34 cellular contexts compared by ENCODE assay signal in the genomic region with DNA sequence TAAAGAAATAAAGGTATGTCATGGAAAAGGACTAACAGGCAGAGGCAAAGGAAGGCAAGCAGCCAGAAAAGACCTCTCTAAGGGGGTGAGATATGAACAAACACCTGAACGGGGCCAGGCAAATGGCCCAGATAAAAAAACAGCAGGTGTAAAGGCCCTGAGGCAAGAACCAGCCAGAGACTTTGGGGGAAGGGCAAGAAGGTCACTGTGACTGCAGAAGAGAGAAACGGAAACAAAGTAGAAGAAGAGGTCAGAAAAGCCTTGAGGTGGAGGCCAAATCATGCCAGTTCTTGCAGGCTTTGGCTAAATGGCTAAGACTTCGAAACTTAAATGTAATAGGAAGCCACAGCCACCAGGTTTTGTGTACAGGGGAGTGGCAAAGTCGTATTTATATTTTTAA.
"Had no signal": no experiment of that assay in that cellular context is flagged by ENCODE, and none has a peak within 500 bp of the region (broad histone marks: within the 10 kb centered on the region; RNA-seq: fewer than 3 reads in every experiment).

No MANE protein-coding gene starts in this region.

- H3K27ac Mint-ChIP-seq: activated B cell treated with CpG ODN at 0.5 μM for 24 hours; activated CD4-positive, alpha-beta memory T cell treated with anti-CD3 and anti-CD28 coated beads for 36 hours; activated CD4-positive, alpha-beta T cell treated with anti-CD3 and anti-CD28 coated beads, Interleukin-2, amount 10 ng/mL, durations not matched to agents 24 days and 14 days; activated CD8-positive, alpha-beta T cell treated with anti-CD3 and anti-CD28 coated beads for 36 hours; activated naive CD4-positive, alpha-beta T cell treated with anti-CD3 and anti-CD28 coated beads for 36 hours; activated naive CD8-positive, alpha-beta T cell treated with anti-CD3 and anti-CD28 coated beads for 36 hours; activated T-cell treated with anti-CD3 and anti-CD28 coated beads, Interleukin-2, amount 50 U/mL, for 24 hours; activated T-helper 1 cell treated with anti-CD3 and anti-CD28 coated beads, Interleukin-12 subunit alpha, Interleukin-12 subunit beta, Interleukin-2, Interleukin-4 antibody, amounts not matched to agents 30 ng/mL and 10 ng/mL and 1 ng/mL, durations not matched to agents 14 hours and 24 hours and 36 hours; activated T-helper 17 cell treated with anti-CD3 and anti-CD28 coated beads, Interleukin-2, amount 50 U/mL, for 72 hours; brain; T-helper 1 cell treated with Interleukin-12 subunit alpha and Interleukin-12 subunit beta and Interleukin-4 antibody, amounts not matched to agents 30 μg/mL and 1 μg/mL, for 36 hours; T-helper 2 cell treated with Interferon-gamma antibody and Interleukin-4, amounts not matched to agents 5 μg/mL and 100 μg/mL, for 36 hours had no signal

- H3K4me3 Mint-ChIP-seq: activated B cell treated with CpG ODN at 0.5 μM for 24 hours; activated CD4-positive, alpha-beta memory T cell treated with anti-CD3 and anti-CD28 coated beads for 36 hours; activated CD4-positive, alpha-beta T cell treated with anti-CD3 and anti-CD28 coated beads, Interleukin-2, amount 10 ng/mL, durations not matched to agents 24 days and 14 days; activated CD8-positive, alpha-beta T cell treated with anti-CD3 and anti-CD28 coated beads for 36 hours; activated naive CD4-positive, alpha-beta T cell treated with anti-CD3 and anti-CD28 coated beads for 36 hours; activated naive CD8-positive, alpha-beta T cell treated with anti-CD3 and anti-CD28 coated beads for 36 hours; activated T-cell treated with anti-CD3 and anti-CD28 coated beads, Interleukin-2, amount 50 U/mL, for 24 hours; activated T-helper 1 cell treated with anti-CD3 and anti-CD28 coated beads, Interleukin-12 subunit alpha, Interleukin-12 subunit beta, Interleukin-2, Interleukin-4 antibody, amounts not matched to agents 30 ng/mL and 10 ng/mL and 1 ng/mL, durations not matched to agents 14 hours and 24 hours and 36 hours; activated T-helper 17 cell treated with anti-CD3 and anti-CD28 coated beads, Interleukin-2, amount 50 U/mL, for 72 hours; brain; central memory CD8-positive, alpha-beta T cell; T-helper 1 cell treated with Interleukin-12 subunit alpha and Interleukin-12 subunit beta and Interleukin-4 antibody, amounts not matched to agents 30 μg/mL and 1 μg/mL, for 36 hours; T-helper 2 cell treated with Interferon-gamma antibody and Interleukin-4, amounts not matched to agents 5 μg/mL and 100 μg/mL, for 36 hours had no signal

- H3K9me3 ChIP-seq: ascending aorta had no signal

- ATAC-seq: activated CD8-positive, alpha-beta T cell treated with anti-CD3 and anti-CD28 coated beads for 36 hours; activated naive CD4-positive, alpha-beta T cell treated with anti-CD3 and anti-CD28 coated beads, Interleukin-2, amount 50 U/mL, for 72 hours; activated T-helper 17 cell treated with anti-CD3 and anti-CD28 coated beads, Interleukin-2, amount 50 U/mL, for 72 hours had no signal

- H3K4me3 ChIP-seq: ascending aorta, cardiac muscle cell had no signal

- H3K36me3 Mint-ChIP-seq: activated naive CD8-positive, alpha-beta T cell treated with anti-CD3 and anti-CD28 coated beads for 36 hours; brain had no signal

- H3K27me3 Mint-ChIP-seq: activated B cell treated with CpG ODN at 0.5 μM for 24 hours; activated CD4-positive, alpha-beta memory T cell treated with anti-CD3 and anti-CD28 coated beads for 36 hours; activated CD4-positive, alpha-beta T cell treated with anti-CD3 and anti-CD28 coated beads, Interleukin-2, amount 10 ng/mL, durations not matched to agents 24 days and 14 days; activated CD8-positive, alpha-beta T cell treated with anti-CD3 and anti-CD28 coated beads for 36 hours; activated naive CD8-positive, alpha-beta T cell treated with anti-CD3 and anti-CD28 coated beads for 36 hours; activated T-cell treated with anti-CD3 and anti-CD28 coated beads, Interleukin-2, amount 50 U/mL, for 24 hours; activated T-helper 17 cell treated with anti-CD3 and anti-CD28 coated beads, Interleukin-2, amount 50 U/mL, for 72 hours; brain; central memory CD8-positive, alpha-beta T cell had no signal

- H3K9me3 Mint-ChIP-seq: activated B cell treated with CpG ODN at 0.5 μM for 24 hours; activated CD4-positive, alpha-beta memory T cell treated with anti-CD3 and anti-CD28 coated beads for 36 hours; activated CD8-positive, alpha-beta T cell treated with anti-CD3 and anti-CD28 coated beads for 36 hours; activated naive CD4-positive, alpha-beta T cell treated with anti-CD3 and anti-CD28 coated beads for 36 hours; activated naive CD8-positive, alpha-beta T cell treated with anti-CD3 and anti-CD28 coated beads for 36 hours; activated T-cell treated with anti-CD3 and anti-CD28 coated beads, Interleukin-2, amount 50 U/mL, for 24 hours; activated T-helper 1 cell treated with anti-CD3 and anti-CD28 coated beads, Interleukin-12 subunit alpha, Interleukin-12 subunit beta, Interleukin-2, Interleukin-4 antibody, amounts not matched to agents 30 ng/mL and 10 ng/mL and 1 ng/mL, durations not matched to agents 14 hours and 24 hours and 36 hours; activated T-helper 17 cell treated with anti-CD3 and anti-CD28 coated beads, Interleukin-2, amount 50 U/mL, for 72 hours; brain; central memory CD8-positive, alpha-beta T cell; T-helper 1 cell treated with Interleukin-12 subunit alpha and Interleukin-12 subunit beta and Interleukin-4 antibody, amounts not matched to agents 30 μg/mL and 1 μg/mL, for 36 hours; T-helper 2 cell treated with Interferon-gamma antibody and Interleukin-4, amounts not matched to agents 5 μg/mL and 100 μg/mL, for 36 hours had no signal

- H3K36me3 ChIP-seq: ascending aorta, cardiac muscle cell had no signal

- H3K4me1 Mint-ChIP-seq: activated B cell treated with CpG ODN at 0.5 μM for 24 hours had no signal

- H3K27me3 ChIP-seq: ascending aorta, cardiac muscle cell had no signal

- H3K27ac ChIP-seq: ascending aorta, cardiac muscle cell, VCaP had no signal

- DNase-seq: activated B cell treated with CpG ODN at 0.5 μM for 24 hours; activated CD4-positive, alpha-beta memory T cell treated with anti-CD3 and anti-CD28 coated beads for 36 hours; activated CD4-positive, alpha-beta T cell treated with anti-CD3 and anti-CD28 coated beads for 4 hours; activated CD4-positive, alpha-beta T cell treated with anti-CD3 and anti-CD28 coated beads, Interleukin-2, amount 10 ng/mL, durations not matched to agents 24 days and 14 days; activated CD4-positive, alpha-beta T cell treated with anti-CD3 and anti-CD28 coated beads, Interleukin-2, amount 50 U/mL, for 1 hour; activated CD4-positive, alpha-beta T cell treated with anti-CD3 and anti-CD28 coated beads, Interleukin-2, amount 50 U/mL, for 4 hours; activated CD4-positive, CD25-positive, alpha-beta regulatory T cell treated with anti-CD3 and anti-CD28 coated beads, Interleukin-2, amount 50 U/mL, for 72 hours; activated CD8-positive, alpha-beta memory T cell treated with anti-CD3 and anti-CD28 coated beads, Interleukin-2, amount 50 U/mL, for 4 hours; activated CD8-positive, alpha-beta T cell treated with anti-CD3 and anti-CD28 coated beads for 36 hours; activated effector memory CD4-positive, alpha-beta T cell treated with anti-CD3 and anti-CD28 coated beads, Interleukin-2, amount 50 U/mL, for 16 hours; activated gamma-delta T cell treated with Interleukin-2 at 50 U/mL for 16 hours; activated naive CD4-positive, alpha-beta T cell; activated naive CD4-positive, alpha-beta T cell treated with anti-CD3 and anti-CD28 coated beads for 36 hours; activated naive CD4-positive, alpha-beta T cell treated with anti-CD3 and anti-CD28 coated beads, Interleukin-2, amount 50 U/mL, for 16 hours; activated naive CD8-positive, alpha-beta T cell treated with anti-CD3 and anti-CD28 coated beads for 36 hours; activated T-cell treated with anti-CD3 and anti-CD28 coated beads, Interleukin-2, amount 50 U/mL, for 24 hours; activated T-cell treated with anti-CD3 and anti-CD28 coated beads, Interleukin-2, amount 50 U/mL, for 48 hours; amygdala; anterior cingulate cortex; caudate nucleus; cerebellar nuclear complex; T-helper 1 cell; T-helper 2 cell; T-helper 9 cell had no signal
